Comparison of ENCODE assay signal across 1 cellular context in the genomic region with DNA sequence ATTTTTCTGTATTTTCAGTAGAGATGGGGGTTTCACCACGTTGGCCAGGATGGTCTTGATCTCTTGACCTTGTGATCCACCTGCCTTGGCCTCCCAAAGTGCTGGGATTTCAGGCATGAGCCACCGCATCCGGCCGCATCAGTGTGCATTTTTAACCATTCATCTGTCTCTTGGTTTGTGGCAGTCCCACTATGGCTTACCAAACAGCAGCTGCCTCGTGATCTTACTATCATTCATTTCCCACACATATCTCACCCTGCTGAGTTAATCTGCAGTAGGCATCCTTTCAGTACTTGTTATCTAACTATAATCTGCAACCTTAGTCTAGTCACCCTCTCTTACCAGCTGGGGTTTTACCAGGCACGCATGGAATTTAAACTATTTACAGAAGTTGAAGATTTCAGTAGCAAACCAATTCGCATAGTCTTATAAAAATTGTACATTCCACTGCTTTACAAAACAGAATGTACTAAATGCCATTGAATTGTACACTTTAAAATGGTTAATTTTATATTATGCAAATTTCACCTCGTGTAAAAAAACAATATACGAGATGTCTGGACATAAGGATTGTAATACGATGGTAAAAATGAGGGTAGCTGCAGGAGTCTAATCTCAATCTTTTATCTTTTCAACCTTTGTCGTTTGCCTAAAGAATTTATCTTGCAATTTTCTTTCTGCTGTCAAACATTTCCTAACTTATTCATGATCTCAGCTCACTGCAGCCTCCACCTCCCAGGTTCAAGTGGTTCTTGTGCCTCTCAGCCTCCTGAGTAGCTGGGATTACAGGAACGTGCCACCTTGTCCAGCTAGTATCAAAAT.
TF ChIP-seq lines count a peak whose summit lies in the region.

No MANE protein-coding gene starts in this region.

TF ChIP-seq in H1, 55 proteins besides CTCF, POLR2A, EP300 and RAD21:
- TF ChIP-seq RNF2 (IDR thresholded peaks at IDR 0.05; ENCODE audit: borderline replicate concordance, low read depth, low read length, missing control alignments, poor library complexity, severe bottlenecking) (no peak), SP4 (IDR thresholded peaks at IDR 0.05; ENCODE audit: low read length) (no peak), HDAC2 (IDR thresholded peaks at IDR 0.05; ENCODE audit: borderline replicate concordance in 1 of 2, low read depth in 2 of 2, low read length in 2 of 2) (no peak), SIN3A (conservative IDR thresholded peaks at IDR 0.05 in 1 of 2, IDR thresholded peaks at IDR 0.05 in 1 of 2; ENCODE audit: low read depth in 1 of 2, low read length in 2 of 2) (no peak), GTF2F1 (IDR thresholded peaks at IDR 0.05; ENCODE audit: borderline replicate concordance, low read depth, low read length) (no peak), TEAD4 (IDR thresholded peaks at IDR 0.05; ENCODE audit: low read depth, low read length) (0 out of 2 replicates have a peak, but pooled peaks have one; percentile 25)
TF ChIP-seq in H1: peak in this region for 1.
